Comparison of ENCODE assay signal across 16 cellular contexts in the genomic region with DNA sequence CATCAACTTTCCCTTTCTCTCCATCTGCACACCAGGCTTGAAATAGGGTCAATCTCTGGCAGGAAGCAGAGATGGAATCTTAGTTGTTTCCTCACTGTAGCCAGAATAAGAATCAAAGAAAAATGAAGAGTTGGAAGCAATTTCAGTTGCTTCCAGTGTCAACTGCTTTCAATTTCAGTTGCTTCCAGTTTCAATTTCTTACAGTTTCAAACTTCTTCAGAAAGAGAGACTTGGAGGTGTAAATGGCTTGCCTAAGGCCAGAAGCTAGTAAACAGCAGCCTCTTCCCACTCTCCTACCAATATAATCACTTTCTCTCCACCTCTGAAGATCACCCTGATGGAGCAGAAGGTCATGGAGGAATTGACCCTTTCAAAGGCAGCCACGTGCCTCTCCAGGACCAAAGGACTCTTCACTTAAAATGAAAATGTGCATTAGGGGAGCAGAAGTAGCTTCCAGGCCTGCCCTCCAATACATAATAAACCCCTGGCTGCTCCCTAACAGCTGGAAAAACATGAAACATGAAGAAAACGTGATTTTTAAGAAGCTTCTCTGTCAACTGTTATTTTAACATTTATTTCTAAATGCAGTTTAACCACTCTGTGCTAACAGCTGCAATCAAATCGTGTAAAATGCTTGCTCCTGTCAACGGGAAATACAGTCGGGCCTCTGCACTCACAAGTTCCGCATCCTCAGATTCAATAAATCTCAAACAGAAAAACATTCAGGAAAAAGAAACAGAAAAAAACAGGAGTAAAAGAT.
DNase-seq lines count a peak whose midpoint lies in the region; ATAC-seq, FAIRE-seq and TF ChIP-seq lines count a peak whose summit lies in the region.
"Had no signal": no experiment of that assay in that cellular context is flagged by ENCODE, and none has a peak within 500 bp of the region (broad histone marks: within the 10 kb centered on the region; RNA-seq: fewer than 3 reads in every experiment).

No MANE protein-coding gene starts in this region.

- intact Hi-C loops in pancreas (cut with DNase I) (no loop called here), HepG2 (cut with micrococcal nuclease; ENCODE audit: unreplicated experiment) (no loop called here)

- H3K36me3 ChIP-seq in BLaER1 (no peaks in the 10 kb centered on the region), KMS-11 (ENCODE audit: insufficient read depth) (no peaks in the 10 kb centered on the region), pancreas (no peaks in the 10 kb centered on the region), HepG2 (replicated peaks in 1 of 2; ENCODE audit: control insufficient read depth in 1 of 2, insufficient read depth in 2 of 2, low read length in 2 of 2) (no peaks in the 10 kb centered on the region)

- no TSS peak for BruUV-seq in HepG2 (replicated peaks; lab: Mats Ljungman, UMichigan)

- CTCF ChIA-PET in HepG2 (lab: Yijun Ruan, JAX; ENCODE audit: low intra/inter-chr PET ratio, low total read pairs), result no interaction called here

- no peak for TF ChIP-seq POLR2A in HepG2 (IDR thresholded peaks at IDR 0.05; ENCODE audit: insufficient read depth in 1 of 2, low read depth in 2 of 2, low read length in 2 of 2)

- TF ChIP-seq CTCF in KMS-11 (conservative IDR thresholded peaks at IDR 0.05; ENCODE audit: low read depth, low read length) (no peak), pancreas (IDR thresholded peaks at IDR 0.05) (no peak), HepG2 (CRISPR knock-in tag; IDR thresholded peaks at IDR 0.05) (no peak)

- no peak for TF ChIP-seq EP300 in HepG2 (IDR thresholded peaks at IDR 0.05; ENCODE audit: low read depth in 2 of 2, low read length in 2 of 2)
- TF ChIP-seq EP300 in HepG2 (CRISPR knock-in tag; IDR thresholded peaks at IDR 0.05; ENCODE audit: borderline replicate concordance), result no peak

- H2AFZ ChIP-seq in KMS-11 (ENCODE audit: low read depth) (no peak overlapping the region), HepG2 (ENCODE audit: low read length) (no peak overlapping the region)

- DNase-seq in NCI-H748 (lab: John Stamatoyannopoulos, UW; ENCODE audit: unreplicated experiment) (no peak), pancreas (no peak), HepG2 (ENCODE audit: low spot score) (no peak)
- DNase-seq in stimulated activated CD4-positive, alpha-beta T cell treated with anti-CD3 and anti-CD28 coated beads, Interleukin-4, amount 100 ng/mL, for 4 hours, result no peak
- DNase-seq: activated T-cell treated with anti-CD3 and anti-CD28 coated beads, Interleukin-2, amount 50 U/mL, for 4 hours; aorta; effector memory CD4-positive, alpha-beta T cell; glutamatergic neuron; KG1; left colon had no signal

- WGBS in pancreas, 2 donors, result 80 to 82% methylated on average over 6 of the region's 6 CpGs
- 27% methylated on average over 6 of the region's 6 CpGs for WGBS in HepG2 (ENCODE audit: low lambda C conversion rate)

- H3K9me3 ChIP-seq in BLaER1, result no peaks in the 10 kb centered on the region
- no peaks in the 10 kb centered on the region for H3K9me3 ChIP-seq in pancreas
- H3K9me3 ChIP-seq in HepG2 (ENCODE audit: low read length), result peaks cover 5% of the 10 kb centered on the region; the same call in 1 of the 2 replicates

- H3K4me2 ChIP-seq in BLaER1 (peak overlapping the region; percentile 14), KMS-11 (peak overlapping the region; percentile 43), HepG2 (ENCODE audit: low read depth, low read length) (no peak overlapping the region)

- H3K9ac ChIP-seq in BLaER1, result no peak overlapping the region
- H3K9ac ChIP-seq in KMS-11, result no peak overlapping the region
- no peak overlapping the region for H3K9ac ChIP-seq in HepG2 (ENCODE audit: insufficient read depth, low read depth, low read length)

- H3K27ac ChIP-seq in BLaER1 (no peak overlapping the region), KMS-11 (no peak overlapping the region), pancreas (no peak overlapping the region), HepG2 (ENCODE audit: extremely low read length, insufficient read depth, low read length) (no peak overlapping the region)
- H3K27ac ChIP-seq: RWPE1 had no signal

- POLR2A ChIA-PET in HepG2 (lab: Yijun Ruan, JAX), result no interaction called here

- H3K27me3 ChIP-seq in BLaER1, result no peaks in the 10 kb centered on the region
- H3K27me3 ChIP-seq in KMS-11 (ENCODE audit: insufficient read depth, low read depth), result no peaks in the 10 kb centered on the region
- peaks cover 0 to 6% (median 0%) of the 10 kb centered on the region in 4 donors for H3K27me3 ChIP-seq in pancreas
- H3K27me3 ChIP-seq in HepG2 (ENCODE audit: control insufficient read depth in 1 of 2, insufficient read depth in 2 of 2, low read length in 2 of 2), result no peaks in the 10 kb centered on the region

- no peak for TF ChIP-seq RAD21 in HepG2 (CRISPR knock-in tag; IDR thresholded peaks at IDR 0.05)

- peaks cover 8% of the 10 kb centered on the region; the same call in 1 of the 2 replicates for H3K4me1 ChIP-seq in BLaER1
- peaks cover 10% of the 10 kb centered on the region for H3K4me1 ChIP-seq in KMS-11 (ENCODE audit: low read depth, poor library complexity, severe bottlenecking)
- no peaks in the 10 kb centered on the region for H3K4me1 ChIP-seq in pancreas
- H3K4me1 ChIP-seq in HepG2 (ENCODE audit: insufficient read depth, low read length), result no peaks in the 10 kb centered on the region

- FAIRE-seq in pancreas (lab: Jason Lieb, UNC) (no peak), HepG2 (lab: Jason Lieb, UNC) (no peak)
- FAIRE-seq: GM12892 had no signal

- H4K20me1 ChIP-seq in BLaER1 (no peaks in the 10 kb centered on the region), KMS-11 (ENCODE audit: insufficient read depth) (no peaks in the 10 kb centered on the region), HepG2 (ENCODE audit: insufficient read depth, low read length) (no peaks in the 10 kb centered on the region)

- H3K4me3 ChIP-seq in BLaER1 (no peak overlapping the region), KMS-11 (IDR thresholded peaks at IDR 0.05; ENCODE audit: insufficient read depth, low read depth, low read length) (no peak overlapping the region), pancreas (no peak overlapping the region), HepG2 (replicated peaks in 1 of 3; ENCODE audit: insufficient read depth in 1 of 3, low read depth in 2 of 3, low read length in 3 of 3) (no peak overlapping the region)

- ATAC-seq in GM19328 (IDR thresholded peaks at IDR 0.05; ENCODE audit: unreplicated experiment), result peak; percentile 58
- peak; percentile 69 for ATAC-seq in HG02763 (IDR thresholded peaks at IDR 0.05; ENCODE audit: unreplicated experiment)
- no peak for ATAC-seq in pancreas
- ATAC-seq in HepG2, result no peak
- ATAC-seq: activated T-cell treated with anti-CD3 and anti-CD28 coated beads, Interleukin-2, amount 50 U/mL, for 4 hours; left colon had no signal

- H3K79me2 ChIP-seq in KMS-11 (ENCODE audit: insufficient read depth, low read depth), result no peaks in the 10 kb centered on the region
- no peaks in the 10 kb centered on the region for H3K79me2 ChIP-seq in HepG2 (ENCODE audit: insufficient read depth, low read length)

- in situ Hi-C loops in HepG2 (cut with HindIII; ENCODE audit: extremely low pct_ligation_motif_present, low pct_unique_long_range_greater_than_20kb), result no loop called here

TF ChIP-seq in HepG2, 621 proteins besides CTCF, POLR2A, EP300 and RAD21 (continues in another document):
- TF ChIP-seq CREB1 (IDR thresholded peaks at IDR 0.05), result no peak
- no peak for TF ChIP-seq CREB1 (CRISPR knock-in tag; IDR thresholded peaks at IDR 0.05)
- no peak for TF ChIP-seq ARNT2 (CRISPR knock-in tag; IDR thresholded peaks at IDR 0.05; ENCODE audit: low read depth)
- no peak for TF ChIP-seq KLF12 (CRISPR knock-in tag; IDR thresholded peaks at IDR 0.05; ENCODE audit: borderline replicate concordance)
- no peak for TF ChIP-seq SMARCE1 (IDR thresholded peaks at IDR 0.05; ENCODE audit: borderline replicate concordance)
- TF ChIP-seq ZNF326 (CRISPR knock-in tag; IDR thresholded peaks at IDR 0.05; ENCODE audit: borderline replicate concordance), result no peak
- no peak for TF ChIP-seq NR2F1 (CRISPR knock-in tag; IDR thresholded peaks at IDR 0.05)
- no peak for TF ChIP-seq SAFB2 (CRISPR knock-in tag; IDR thresholded peaks at IDR 0.05; ENCODE audit: borderline replicate concordance, low read depth)
- no peak for TF ChIP-seq ZNF543 (CRISPR knock-in tag; IDR thresholded peaks at IDR 0.05)
- TF ChIP-seq ATF1 (CRISPR knock-in tag; IDR thresholded peaks at IDR 0.05), result no peak
- TF ChIP-seq ZNF282 (IDR thresholded peaks at IDR 0.05; ENCODE audit: partially characterized antibody), result no peak
- TF ChIP-seq, protein P1, sequence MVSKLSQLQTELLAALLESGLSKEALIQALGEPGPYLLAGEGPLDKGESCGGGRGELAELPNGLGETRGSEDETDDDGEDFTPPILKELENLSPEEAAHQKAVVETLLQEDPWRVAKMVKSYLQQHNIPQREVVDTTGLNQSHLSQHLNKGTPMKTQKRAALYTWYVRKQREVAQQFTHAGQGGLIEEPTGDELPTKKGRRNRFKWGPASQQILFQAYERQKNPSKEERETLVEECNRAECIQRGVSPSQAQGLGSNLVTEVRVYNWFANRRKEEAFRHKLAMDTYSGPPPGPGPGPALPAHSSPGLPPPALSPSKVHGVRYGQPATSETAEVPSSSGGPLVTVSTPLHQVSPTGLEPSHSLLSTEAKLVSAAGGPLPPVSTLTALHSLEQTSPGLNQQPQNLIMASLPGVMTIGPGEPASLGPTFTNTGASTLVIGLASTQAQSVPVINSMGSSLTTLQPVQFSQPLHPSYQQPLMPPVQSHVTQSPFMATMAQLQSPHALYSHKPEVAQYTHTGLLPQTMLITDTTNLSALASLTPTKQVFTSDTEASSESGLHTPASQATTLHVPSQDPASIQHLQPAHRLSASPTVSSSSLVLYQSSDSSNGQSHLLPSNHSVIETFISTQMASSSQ (IDR thresholded peaks at IDR 0.05; ENCODE audit: low read depth), result no peak
- TF ChIP-seq, protein P1 (CRISPR knock-in tag; IDR thresholded peaks at IDR 0.05; ENCODE audit: borderline replicate concordance), result no peak
- TF ChIP-seq ARID2 (CRISPR knock-in tag; IDR thresholded peaks at IDR 0.05; ENCODE audit: borderline replicate concordance), result no peak
- no peak for TF ChIP-seq NCOA2 (CRISPR knock-in tag; IDR thresholded peaks at IDR 0.05)
- TF ChIP-seq ZSCAN20 (CRISPR knock-in tag; IDR thresholded peaks at IDR 0.05; ENCODE audit: borderline replicate concordance), result no peak

Comparison
In these comparisons a context has a peak if more than half of its experiments do, and no peak if none do; other contexts are left out.
1. ATAC-seq: peak in GM19328 (single experiment) and HG02763 (single experiment); none in pancreas (0 of 4) and HepG2 (single experiment).